ENCODE assay signal across 18 cellular contexts in the genomic region with DNA sequence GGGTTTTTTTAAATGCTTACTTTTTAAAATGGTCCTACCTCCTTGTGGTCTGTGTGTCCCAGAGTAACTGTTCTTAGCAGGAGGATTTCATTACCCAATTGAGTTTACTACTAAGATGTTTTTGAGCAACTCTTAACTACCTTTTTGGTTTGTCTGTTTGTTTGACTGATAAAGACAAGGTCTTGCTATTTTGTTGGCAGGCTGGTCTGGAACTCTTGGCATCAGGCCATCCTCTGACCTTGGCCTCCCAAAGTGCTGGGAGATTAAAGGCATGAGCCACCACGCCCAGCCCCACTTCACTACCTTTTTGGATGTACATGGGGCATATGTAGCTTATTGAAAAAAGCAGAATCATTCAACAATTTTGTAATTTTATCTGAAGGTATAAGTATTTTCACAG. TPM values are rescaled to one million over a fixed set of nuclear protein-coding genes. Genes with fewer than 3 reads are reported as not detected.
DNase-seq lines count a peak whose midpoint lies in the region; ATAC-seq, FAIRE-seq and TF ChIP-seq lines count a peak whose summit lies in the region.
"Had no signal": no experiment of that assay in that cellular context is flagged by ENCODE, and none has a peak within 500 bp of the region (broad histone marks: within the 10 kb centered on the region; RNA-seq: fewer than 3 reads in every experiment).

No MANE protein-coding gene starts in this region.

- H3K27ac Mint-ChIP-seq in activated T-cell treated with anti-CD3 and anti-CD28 coated beads, Interleukin-2, amount 50 U/mL, for 72 hours, result peak overlapping the region; percentile 12

- H3K9me3 ChIP-seq in pancreas, result no peaks in the 10 kb centered on the region
- H3K9me3 ChIP-seq: esophagus muscularis mucosa, sigmoid colon had no signal

- FAIRE-seq in pancreas (lab: Jason Lieb, UNC), result no peak
- FAIRE-seq: islet of Langerhans had no signal

- no peaks in the 10 kb centered on the region for H3K27me3 Mint-ChIP-seq in activated T-cell treated with anti-CD3 and anti-CD28 coated beads, Interleukin-2, amount 50 U/mL, for 72 hours (ENCODE audit: low read depth)
- H3K27me3 Mint-ChIP-seq in activated T-cell treated with anti-CD3 and anti-CD28 coated beads, Interleukin-2, amount 50 U/mL, for 4 hours (ENCODE audit: low read depth), result no peaks in the 10 kb centered on the region

- no peaks in the 10 kb centered on the region for H3K36me3 ChIP-seq in pancreas

- ATAC-seq in activated T-cell treated with anti-CD3 and anti-CD28 coated beads, Interleukin-2, amount 50 U/mL, for 72 hours (replicated peaks in 1 of 2), result no peak
- ATAC-seq in activated T-cell treated with anti-CD3 and anti-CD28 coated beads, Interleukin-2, amount 50 U/mL, for 4 hours, result no peak
- peak in 3 of 4 donors; percentile 55 to 84 (median 83) for ATAC-seq in pancreas

- 26 to 32% methylated on average over 1 of the region's 1 CpG for WGBS in pancreas, 2 donors

- TF ChIP-seq POLR2A in erythroblast (IDR thresholded peaks at IDR 0.05; ENCODE audit: low read length), result no peak

- intact Hi-C loops in pancreas (cut with DNase I), result no loop called here

- TF ChIP-seq CTCF in pancreas (IDR thresholded peaks at IDR 0.05), result no peak

- no peaks in the 10 kb centered on the region for H3K27me3 ChIP-seq in pancreas
- H3K27me3 ChIP-seq: ascending aorta, esophagus muscularis mucosa, sigmoid colon, suprapubic skin had no signal

- peaks cover 2 to 6% of the 10 kb centered on the region in 2 donors for H3K9me3 Mint-ChIP-seq in activated T-cell treated with anti-CD3 and anti-CD28 coated beads, Interleukin-2, amount 50 U/mL, for 72 hours
- H3K9me3 Mint-ChIP-seq in activated T-cell treated with anti-CD3 and anti-CD28 coated beads, Interleukin-2, amount 50 U/mL, for 4 hours, result peaks cover 9% of the 10 kb centered on the region

- no peak for DNase-seq in activated T-cell treated with anti-CD3 and anti-CD28 coated beads, Interleukin-2, amount 50 U/mL, for 72 hours
- no peak for DNase-seq in activated T-cell treated with anti-CD3 and anti-CD28 coated beads, Interleukin-2, amount 50 U/mL, for 4 hours
- DNase-seq in RPMI8226 (peak; percentile 8), erythroblast (lab: John Stamatoyannopoulos, UW) (peak; percentile 90 to 94), pancreas (peak; percentile 48 to 73 (median 57)), GM19240 (ENCODE audit: insufficient read length, low spot score) (no peak), kidney tubule cell (ENCODE audit: low spot score) (no peak)
- DNase-seq in stimulated activated naive CD4-positive, alpha-beta T cell (lab: John Stamatoyannopoulos, UW), result no peak
- DNase-seq: activated gamma-delta T cell treated with Interleukin-2 at 50 U/mL for 16 hours, GM23248, head of caudate nucleus, midbrain, NCI-H2081, sigmoid colon had no signal

- H3K4me1 ChIP-seq in pancreas, result peaks cover 7 to 8% (median 7%) of the 10 kb centered on the region in 3 donors
- H3K4me1 ChIP-seq: ascending aorta, suprapubic skin had no signal

- no peak overlapping the region for H3K4me3 ChIP-seq in pancreas
- H3K4me3 ChIP-seq: ascending aorta, esophagus muscularis mucosa, GM23248, sigmoid colon, suprapubic skin had no signal

- H3K4me1 Mint-ChIP-seq in activated T-cell treated with anti-CD3 and anti-CD28 coated beads, Interleukin-2, amount 50 U/mL, for 72 hours (ENCODE audit: low read depth), result peaks cover 10% of the 10 kb centered on the region
- H3K4me1 Mint-ChIP-seq in activated T-cell treated with anti-CD3 and anti-CD28 coated beads, Interleukin-2, amount 50 U/mL, for 4 hours (ENCODE audit: low read depth), result peaks cover 19% of the 10 kb centered on the region

- no peak overlapping the region for H3K4me3 Mint-ChIP-seq in activated T-cell treated with anti-CD3 and anti-CD28 coated beads, Interleukin-2, amount 50 U/mL, for 72 hours
- no peak overlapping the region for H3K4me3 Mint-ChIP-seq in activated T-cell treated with anti-CD3 and anti-CD28 coated beads, Interleukin-2, amount 50 U/mL, for 4 hours

- no peak overlapping the region for H3K27ac ChIP-seq in pancreas
- H3K27ac ChIP-seq: ascending aorta, esophagus muscularis mucosa, GM23248, sigmoid colon, suprapubic skin had no signal

- peaks cover 14 to 24% of the 10 kb centered on the region in 2 donors for H3K36me3 Mint-ChIP-seq in activated T-cell treated with anti-CD3 and anti-CD28 coated beads, Interleukin-2, amount 50 U/mL, for 72 hours (ENCODE audit: insufficient read depth in 2 of 2)
- H3K36me3 Mint-ChIP-seq in activated T-cell treated with anti-CD3 and anti-CD28 coated beads, Interleukin-2, amount 50 U/mL, for 4 hours (ENCODE audit: insufficient read depth), result peaks cover 40% of the 10 kb centered on the region

RNA-seq across cellular contexts. Expression of gene MRPS9, which starts 14.9 kb away (rescaled TPM):
- total RNA-seq in activated T-cell treated with anti-CD3 and anti-CD28 coated beads, Interleukin-2, amount 50 U/mL, for 72 hours, result 10 to 100 TPM; 24.6 to 27.3 TPM
- total RNA-seq in activated T-cell treated with anti-CD3 and anti-CD28 coated beads, Interleukin-2, amount 50 U/mL, for 4 hours, result 10 to 100 TPM; 45.0 to 49.2 (median 46.2) TPM
- total RNA-seq in pancreas, result 10 to 100 TPM in 3 of 6 donors, 1 to 10 TPM in 3; 8.8 to 14.5 (median 10.0) TPM
- polyA plus RNA-seq in pancreas, result 10 to 100 TPM; 13.1 to 23.6 TPM

Comparison
In these comparisons a context has a peak if more than half of its experiments do, and no peak if none do; other contexts are left out.
1. ATAC-seq: peak in pancreas (3 of 4); none in activated T-cell treated with anti-CD3 and anti-CD28 coated beads, Interleukin-2, amount 50 U/mL, for 72 hours (0 of 2) and activated T-cell treated with anti-CD3 and anti-CD28 coated beads, Interleukin-2, amount 50 U/mL, for 4 hours (0 of 2).
2. DNase-seq: peak in RPMI8226 (single experiment), erythroblast (2 of 2) and pancreas (6 of 6); none in activated T-cell treated with anti-CD3 and anti-CD28 coated beads, Interleukin-2, amount 50 U/mL, for 72 hours (0 of 2), activated T-cell treated with anti-CD3 and anti-CD28 coated beads, Interleukin-2, amount 50 U/mL, for 4 hours (single experiment), GM19240 (single experiment), stimulated activated naive CD4-positive, alpha-beta T cell (0 of 6) and kidney tubule cell (single experiment).